ENCODE assay signal across 9 cellular contexts in genomic region chrX:102711872-102712215, GRCh38. TPM values are rescaled to one million over a fixed set of nuclear protein-coding genes. Genes with fewer than 3 reads are reported as not detected.
A peak's percentile ranks its signal among the peaks of the same experiment; 100 is the strongest.
DNase-seq lines count a peak whose midpoint lies in the region; ATAC-seq and TF ChIP-seq lines count a peak whose summit lies in the region.
"Had no signal": no experiment of that assay in that cellular context is flagged by ENCODE, and none has a peak within 500 bp of the region (broad histone marks: within the 10 kb centered on the region; RNA-seq: fewer than 3 reads in every experiment).

No MANE protein-coding gene starts in this region.

- H3K27me3 ChIP-seq in mammary epithelial cell (ENCODE audit: insufficient read depth, low read length) (no peaks in the 10 kb centered on the region), subcutaneous abdominal adipose tissue (ENCODE audit: control insufficient read depth in 5 of 5, insufficient read depth in 4 of 5, low read length in 5 of 5) (peaks cover 0 to 5% (median 3%) of the 10 kb centered on the region in 5 donors)

- H3K4me3 ChIP-seq in mammary epithelial cell (replicated peaks in 1 of 3; ENCODE audit: insufficient read depth in 1 of 3, low read depth in 2 of 3, low read length in 3 of 3) (peak overlapping the region; percentile 55 to 70 (median 61)), lower leg skin (ENCODE audit: low read depth, poor library complexity, severe bottlenecking) (peak overlapping the region; percentile 42), subcutaneous abdominal adipose tissue (ENCODE audit: low read depth in 1 of 5, low read length in 5 of 5) (peak overlapping the region in 4 of 5 donors; percentile 67 to 78 (median 74))

- CTCF ChIA-PET in mammary epithelial cell (lab: Charles Lee; ENCODE audit: low non-redundant PET) = no interaction called here

- intact Hi-C loops in mammary epithelial cell (cut with micrococcal nuclease) = loop anchor here (2.0 kb wide), 1 partner anchor 57 kb away; no protein-coding TSS in a partner anchor
- intact Hi-C loops in lower leg skin (cut with DNase I; ENCODE audit: low total_unique reads) = no loop called here

- no peaks in the 10 kb centered on the region for H4K20me1 ChIP-seq in mammary epithelial cell (ENCODE audit: insufficient read depth, low read length)

- TF ChIP-seq POLR2A in lower leg skin (IDR thresholded peaks at IDR 0.05) = no peak

- H3K4me1 ChIP-seq in mammary epithelial cell (ENCODE audit: insufficient read depth, low read length) = no peaks in the 10 kb centered on the region
- peaks cover 0 to 10% (median 0%) of the 10 kb centered on the region in 5 donors for H3K4me1 ChIP-seq in subcutaneous abdominal adipose tissue (ENCODE audit: control insufficient read depth in 5 of 5, insufficient read depth in 5 of 5, low read length in 5 of 5)

- H3K9me3 ChIP-seq in mammary epithelial cell (replicated peaks; ENCODE audit: insufficient read depth, low read length) (peaks cover 2% of the 10 kb centered on the region), subcutaneous abdominal adipose tissue (ENCODE audit: control insufficient read depth in 5 of 5, low read length in 5 of 5) (no peaks in the 10 kb centered on the region)

- no peak overlapping the region for H3K27ac ChIP-seq in mammary epithelial cell (ENCODE audit: insufficient read depth, low read depth, low read length)
- H3K27ac ChIP-seq in subcutaneous abdominal adipose tissue (ENCODE audit: low read depth, low read length) = no peak overlapping the region

- peak overlapping the region; percentile 86 for H3K4me2 ChIP-seq in mammary epithelial cell (ENCODE audit: insufficient read depth, low read depth, low read length)

- no TSS peak for BruUV-seq in mammary epithelial cell (replicated peaks; lab: Mats Ljungman, UMichigan)

- DNase-seq in NCI-H748 (lab: John Stamatoyannopoulos, UW; ENCODE audit: unreplicated experiment) = peak; percentile 49
- DNase-seq in NCI-H748 treated with DMSO at 0.1 percent for 48 hours (lab: John Stamatoyannopoulos, UW) = no peak
- DNase-seq in mammary epithelial cell = no peak
- DNase-seq in lower leg skin (ENCODE audit: low spot score in 2 of 2) = peak in 1 of 2 donors; percentile 76
- no peak for DNase-seq in GM20000 (ENCODE audit: low spot score)
- no peak for DNase-seq in stimulated activated CD4-positive, alpha-beta T cell treated with anti-CD3 and anti-CD28 coated beads, Interleukin-4, amount 100 ng/mL, for 4 hours
- DNase-seq: NCI-H226 had no signal

- in situ Hi-C loops in mammary epithelial cell (cut with MboI; ENCODE audit: low sequenced_read_pairs in 2 of 2) = no loop called here

- H3K9ac ChIP-seq in mammary epithelial cell (ENCODE audit: insufficient read depth, low read length) (no peak overlapping the region), subcutaneous abdominal adipose tissue (ENCODE audit: low read length in 5 of 5) (peak overlapping the region in 2 of 5 donors; percentile 30 to 76)

- dilution Hi-C loops in mammary epithelial cell (cut with HindIII; ENCODE audit: low sequenced_read_pairs) = no loop called here

- WGBS in mammary epithelial cell (ENCODE audit: low coverage, missing lambda C conversion rate) = 34% methylated on average over 3 of the region's 19 CpGs
- 0 to 45% methylated on average over 10 to 19 of the region's 19 CpGs for WGBS in lower leg skin, 2 donors

- H2AFZ ChIP-seq in mammary epithelial cell (ENCODE audit: low read depth, low read length) = peak overlapping the region; percentile 90

- H3K79me2 ChIP-seq in mammary epithelial cell (ENCODE audit: insufficient read depth, low read length) = no peaks in the 10 kb centered on the region

- no peak for TF ChIP-seq CTCF in mammary epithelial cell (conservative IDR thresholded peaks at IDR 0.05 in 1 of 2, IDR thresholded peaks at IDR 0.05 in 1 of 2; ENCODE audit: extremely low read depth in 1 of 2, insufficient read depth in 1 of 2, low read depth in 1 of 2, low read length in 2 of 2)
- TF ChIP-seq CTCF in lower leg skin (IDR thresholded peaks at IDR 0.05) = no peak
- TF ChIP-seq CTCF in GM20000 (IDR thresholded peaks at IDR 0.05; ENCODE audit: extremely low read depth, missing control alignments) = no peak

- H3K36me3 ChIP-seq in mammary epithelial cell (ENCODE audit: insufficient read depth, low read length) (no peaks in the 10 kb centered on the region), subcutaneous abdominal adipose tissue (ENCODE audit: control insufficient read depth in 5 of 5, insufficient read depth in 5 of 5, low read length in 5 of 5) (no peaks in the 10 kb centered on the region)

- no peak for ATAC-seq in HG03378 (IDR thresholded peaks at IDR 0.05; ENCODE audit: unreplicated experiment)

RNA-seq across cellular contexts. Expression of gene GPRASP2, which starts 0.4 kb away (rescaled TPM):
- total RNA-seq in mammary epithelial cell = 10 to 100 TPM in 1 of 2 donors, 1 to 10 TPM in 1; 8.2 to 15.3 TPM
- polyA plus RNA-seq in mammary epithelial cell = 4.4 TPM
- 5.1 TPM for polyA minus RNA-seq in mammary epithelial cell
- 10 to 100 TPM in 2 of 4 donors, 1 to 10 TPM in 2; 4.4 to 14.7 (median 9.5) TPM for total RNA-seq in lower leg skin

RNA-seq across cellular contexts. Expression of gene GPRASP3, which starts 8.7 kb away (rescaled TPM):
- total RNA-seq in mammary epithelial cell (1 to 10 TPM; 3.3 to 3.4 TPM), lower leg skin (1 to 10 TPM; 2.6 to 3.8 (median 3.1) TPM)
- polyA plus RNA-seq in mammary epithelial cell = 1.8 TPM
- polyA minus RNA-seq in mammary epithelial cell = 65.3 TPM
